In the genomic region with DNA sequence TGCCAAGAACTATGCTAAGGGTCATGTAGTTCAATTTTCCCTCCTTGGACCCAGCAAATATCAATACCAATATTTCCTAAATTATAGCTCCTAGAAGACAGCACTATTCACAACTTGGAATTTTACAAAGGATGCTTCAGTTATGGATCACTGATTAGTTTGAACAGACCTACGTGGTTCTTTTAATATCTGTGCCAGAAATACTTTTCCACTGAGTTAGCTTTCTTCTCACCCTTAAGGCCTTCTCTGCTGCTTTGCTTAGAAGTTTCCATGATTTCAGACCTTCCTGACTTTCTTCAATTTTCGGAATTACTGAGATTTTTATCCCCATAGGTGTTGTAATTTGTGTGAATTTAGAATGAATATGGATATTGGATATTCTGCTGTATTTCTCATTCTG, we compare ENCODE assay signal across 18 cellular contexts.
"Had no signal": no experiment of that assay in that cellular context is flagged by ENCODE, and none has a peak within 500 bp of the region (broad histone marks: within the 10 kb centered on the region; RNA-seq: fewer than 3 reads in every experiment).

No MANE protein-coding gene starts in this region.

- H3K27ac ChIP-seq: brain microvascular endothelial cell, coronary artery, esophagus squamous epithelium, foreskin keratinocyte, tibial artery had no signal

- DNase-seq: activated CD4-positive, alpha-beta T cell treated with anti-CD3 and anti-CD28 coated beads for 36 hours; activated CD8-positive, alpha-beta T cell treated with anti-CD3 and anti-CD28 coated beads for 36 hours; activated gamma-delta T cell; activated T-cell treated with anti-CD3 and anti-CD28 coated beads, Interleukin-2, amount 50 U/mL, for 4 hours; amniotic stem cell; brain microvascular endothelial cell; esophagus squamous epithelium; foreskin keratinocyte; immature natural killer cell; mucosa of descending colon; naive thymus-derived CD4-positive, alpha-beta T cell; stimulated activated CD4-positive, alpha-beta T cell treated with anti-CD3 and anti-CD28 coated beads, Interleukin-15, amount 100 ng/mL, for 24 hours; stimulated activated CD4-positive, alpha-beta T cell treated with anti-CD3 and anti-CD28 coated beads, Interleukin-4, amount 100 ng/mL, for 1 hour; stimulated activated naive B cell treated with anti-CD40 and anti-IgM and Interleukin-4, amounts not matched to agents 10 μg/mL and 1 μg/mL and 100 μg/mL, for 72 hours; T-helper 17 cell; tibial artery had no signal

- H3K4me1 ChIP-seq: esophagus squamous epithelium, foreskin keratinocyte, tibial artery had no signal

- H3K4me3 ChIP-seq: coronary artery, esophagus squamous epithelium, mucosa of descending colon, tibial artery had no signal

- H3K9me3 ChIP-seq: esophagus squamous epithelium, mucosa of descending colon, tibial artery had no signal

- ATAC-seq: activated CD4-positive, alpha-beta T cell treated with anti-CD3 and anti-CD28 coated beads for 36 hours; activated CD8-positive, alpha-beta T cell treated with anti-CD3 and anti-CD28 coated beads for 36 hours; activated naive CD4-positive, alpha-beta T cell treated with anti-CD3 and anti-CD28 coated beads, Interleukin-2, amount 50 U/mL, for 72 hours; activated T-cell treated with anti-CD3 and anti-CD28 coated beads, Interleukin-2, amount 50 U/mL, for 4 hours; foreskin keratinocyte; mucosa of descending colon; naive thymus-derived CD4-positive, alpha-beta T cell; stimulated activated naive B cell treated with anti-CD40 and anti-IgM and Interleukin-4, amounts not matched to agents 10 μg/mL and 1 μg/mL and 100 μg/mL, for 72 hours; T-helper 17 cell had no signal

- H3K27me3 ChIP-seq: brain microvascular endothelial cell, esophagus squamous epithelium, foreskin keratinocyte, tibial artery had no signal

- H3K36me3 ChIP-seq: brain microvascular endothelial cell, esophagus squamous epithelium, tibial artery had no signal
